ENCODE assay signal across 8 cellular contexts in the genomic region with DNA sequence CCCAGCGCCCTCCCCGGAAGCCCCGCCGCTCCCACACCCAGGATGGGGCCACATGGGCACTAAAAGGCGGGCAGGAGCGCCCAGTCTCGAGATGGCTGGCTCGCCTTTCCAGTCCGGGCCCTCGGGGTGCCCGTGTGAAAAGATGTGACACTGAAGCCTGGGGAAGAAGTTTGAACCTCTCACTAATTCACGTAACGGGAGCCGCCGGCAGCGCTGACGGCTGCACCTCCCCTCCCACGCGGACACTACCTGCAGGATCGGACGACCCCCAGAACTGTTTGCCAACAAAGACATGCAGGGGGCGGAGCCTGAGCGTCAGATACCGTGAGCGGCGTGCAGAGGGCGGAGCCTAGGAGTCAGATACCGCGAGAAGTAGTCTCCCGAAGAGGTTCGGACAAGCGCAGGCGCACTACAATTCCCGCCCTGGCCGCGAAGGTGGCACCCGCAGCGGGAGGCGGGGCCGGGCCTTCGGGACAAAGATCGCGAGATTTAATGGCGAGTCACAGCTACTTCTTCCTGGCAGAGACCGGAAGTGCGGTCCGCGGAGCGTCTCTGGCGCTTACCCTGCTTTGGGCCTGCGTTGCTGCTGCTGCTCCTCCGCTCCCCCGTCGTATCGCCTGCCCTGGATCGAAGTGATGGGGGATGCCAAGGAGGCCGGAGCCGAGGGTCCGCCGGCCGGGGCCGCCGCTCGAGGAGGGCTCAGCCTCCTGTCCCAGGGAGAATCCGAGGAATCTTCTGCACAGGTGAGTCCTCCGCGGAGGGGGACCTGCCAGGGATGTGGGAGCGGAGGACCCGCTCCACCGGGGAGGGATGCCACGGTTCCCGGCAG. TPM values are rescaled to one million over a fixed set of nuclear protein-coding genes. Genes with fewer than 3 reads are reported as not detected.
DNase-seq lines count a peak whose midpoint lies in the region; TF ChIP-seq lines count a peak whose summit lies in the region.

A gene with protein sequence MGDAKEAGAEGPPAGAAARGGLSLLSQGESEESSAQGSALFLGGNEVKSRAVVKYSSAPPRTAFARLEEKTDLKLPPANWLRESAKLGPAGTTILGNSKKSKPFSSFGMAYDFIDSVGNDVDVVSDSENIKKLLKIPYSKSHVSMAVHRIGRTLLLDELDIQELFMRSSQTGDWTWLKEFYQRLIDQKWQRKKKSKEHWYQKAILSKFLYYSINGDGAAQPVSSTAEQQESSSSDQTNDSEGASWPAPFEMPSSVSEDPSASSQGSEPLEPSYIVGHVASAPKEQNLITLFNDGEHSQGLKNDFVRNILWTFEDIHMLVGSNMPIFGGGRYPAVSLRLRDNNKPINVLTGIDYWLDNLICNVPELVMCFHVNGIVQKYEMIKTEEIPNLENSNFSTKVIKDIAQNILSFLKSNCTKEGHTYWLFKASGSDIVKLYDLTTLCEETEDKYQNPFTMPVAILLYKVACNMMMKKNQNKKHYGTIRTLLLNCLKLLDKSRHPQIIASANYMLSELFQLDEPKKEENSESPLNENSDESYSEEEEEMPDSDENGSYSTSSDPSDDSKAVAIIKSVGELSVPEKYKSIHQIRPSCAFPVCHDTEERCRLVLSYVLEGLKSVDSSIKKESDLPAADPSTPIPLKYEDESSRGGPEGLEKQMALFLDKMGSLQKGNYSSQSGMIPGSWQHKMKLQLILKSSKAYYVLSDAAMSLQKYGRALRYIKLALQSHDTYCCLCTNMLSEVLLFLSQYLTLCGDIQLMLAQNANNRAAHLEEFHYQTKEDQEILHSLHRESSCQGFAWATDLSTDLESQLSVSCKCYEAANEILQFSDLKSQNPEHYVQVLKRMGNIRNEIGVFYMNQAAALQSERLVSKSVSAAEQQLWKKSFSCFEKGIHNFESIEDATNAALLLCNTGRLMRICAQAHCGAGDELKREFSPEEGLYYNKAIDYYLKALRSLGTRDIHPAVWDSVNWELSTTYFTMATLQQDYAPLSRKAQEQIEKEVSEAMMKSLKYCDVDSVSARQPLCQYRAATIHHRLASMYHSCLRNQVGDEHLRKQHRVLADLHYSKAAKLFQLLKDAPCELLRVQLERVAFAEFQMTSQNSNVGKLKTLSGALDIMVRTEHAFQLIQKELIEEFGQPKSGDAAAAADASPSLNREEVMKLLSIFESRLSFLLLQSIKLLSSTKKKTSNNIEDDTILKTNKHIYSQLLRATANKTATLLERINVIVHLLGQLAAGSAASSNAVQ (plus strand): TSS at position 537 of the 829 bp plus-strand sequence. CDS start 99 bp downstream, at position 636.

- 0 to 1% (median 1%) methylated on average over 35 to 72 of the region's 72 CpGs for WGBS in stomach, 5 donors

- H3K36me3 ChIP-seq in ES-I3 (ENCODE audit: insufficient read depth, low read length) (peaks cover 11% of the 10 kb centered on the region), HAP-1 (replicated peaks) (peaks cover 34% of the 10 kb centered on the region), MM.1S (replicated peaks; ENCODE audit: insufficient read depth, low read length) (peaks cover 16% of the 10 kb centered on the region), neural cell (ENCODE audit: insufficient read depth, low read length) (no peaks in the 10 kb centered on the region), stomach (peaks cover 3 to 34% (median 31%) of the 10 kb centered on the region in 4 donors)

- H3K9ac ChIP-seq in ES-I3 (ENCODE audit: low read depth, low read length) (peak within 1 kb of the TSS; percentile 80), MM.1S (ENCODE audit: low read length) (peak within 1 kb of the TSS; percentile 94), neural cell (ENCODE audit: low read length) (peak within 1 kb of the TSS; percentile 88)

- H3K4me1 ChIP-seq in ES-I3 (ENCODE audit: insufficient read depth, low read length) (no peaks in the 10 kb centered on the region), HAP-1 (no peaks in the 10 kb centered on the region; the same call in 1 of the 2 replicates), MM.1S (ENCODE audit: low read length) (peaks cover 15% of the 10 kb centered on the region), stomach (peaks cover 19 to 38% (median 23%) of the 10 kb centered on the region in 4 donors)

- peak; percentile 56 for TF ChIP-seq RAD21 in neural cell (conservative IDR thresholded peaks at IDR 0.05)

- no peak for TF ChIP-seq CTCF in MM.1S (IDR thresholded peaks at IDR 0.05; ENCODE audit: low read length)
- no peak for TF ChIP-seq CTCF in fibroblast of villous mesenchyme (IDR thresholded peaks at IDR 0.05; ENCODE audit: insufficient read depth, low read depth, low read length)
- TF ChIP-seq CTCF in neural cell (IDR thresholded peaks at IDR 0.05; ENCODE audit: poor library complexity, severe bottlenecking) = no peak
- TF ChIP-seq CTCF in stomach (IDR thresholded peaks at IDR 0.05) = peak in 1 of 7 experiments; percentile 10

- H3K9me2 ChIP-seq in MM.1S (replicated peaks; ENCODE audit: insufficient read depth, low read length) = no peaks in the 10 kb centered on the region
- H3K9me2 ChIP-seq in neural cell (ENCODE audit: insufficient read depth, low read length) = no peaks in the 10 kb centered on the region

- peak within 1 kb of the TSS; percentile 83 for H3K4me2 ChIP-seq in MM.1S (ENCODE audit: low read depth, low read length)
- H3K4me2 ChIP-seq in neural cell (ENCODE audit: low read length) = peak within 1 kb of the TSS; percentile 91

- H4K20me1 ChIP-seq in MM.1S (ENCODE audit: insufficient read depth, low read length) = no peaks in the 10 kb centered on the region
- H4K20me1 ChIP-seq in neural cell (ENCODE audit: insufficient read depth) = no peaks in the 10 kb centered on the region

- DNase-seq in HAP-1 (ENCODE audit: low spot score in 2 of 2) (peak; percentile 98 to 99), MM.1S (peak; percentile 99), SIG-M5 (lab: John Stamatoyannopoulos, UW) (peak; percentile 86), activated gamma-delta T cell (lab: John Stamatoyannopoulos, UW) (peak; percentile 96), fibroblast of villous mesenchyme (ENCODE audit: low read depth) (peak; percentile 99), stomach (peak; percentile 99)

- peak within 1 kb of the TSS; percentile 96 for H3K4me3 ChIP-seq in HAP-1
- H3K4me3 ChIP-seq in MM.1S (ENCODE audit: low read length) = peak within 1 kb of the TSS; percentile 97
- H3K4me3 ChIP-seq in fibroblast of villous mesenchyme (ENCODE audit: low read depth, low read length) = peak within 1 kb of the TSS; percentile 100
- peak within 1 kb of the TSS; percentile 99 for H3K4me3 ChIP-seq in neural cell (ENCODE audit: low read length)
- peak within 1 kb of the TSS; percentile 89 to 95 (median 94) for H3K4me3 ChIP-seq in stomach

- H3F3A ChIP-seq in MM.1S (ENCODE audit: insufficient read depth, low read length) (peaks cover 17% of the 10 kb centered on the region), neural cell (ENCODE audit: insufficient read depth, low read length, poor library complexity, severe bottlenecking) (no peaks in the 10 kb centered on the region)

- H3K27ac ChIP-seq in MM.1S (ENCODE audit: low read length) (peak within 1 kb of the TSS; percentile 75; the same call in 1 of the 2 replicates), neural cell (ENCODE audit: low read length) (peak within 1 kb of the TSS; percentile 86), stomach (peak within 1 kb of the TSS; percentile 87 to 96 (median 89))

- H3K9me3 ChIP-seq in ES-I3 (ENCODE audit: control insufficient read depth, insufficient read depth, low read length) (no peaks in the 10 kb centered on the region), HAP-1 (peaks cover 3% of the 10 kb centered on the region), MM.1S (replicated peaks; ENCODE audit: insufficient read depth, low read length) (no peaks in the 10 kb centered on the region), neural cell (ENCODE audit: low read length) (no peaks in the 10 kb centered on the region), stomach (peaks cover 0 to 4% (median 0%) of the 10 kb centered on the region in 4 donors)

- peak in 1 of 4 donors; percentile 76 for TF ChIP-seq POLR2A in stomach (IDR thresholded peaks at IDR 0.05)

- H3K79me2 ChIP-seq in MM.1S (ENCODE audit: low read length) (peaks cover 49% of the 10 kb centered on the region), neural cell (replicated peaks; ENCODE audit: insufficient read depth, low read length) (peaks cover 24% of the 10 kb centered on the region)

- TF ChIP-seq EP300 in neural cell (conservative IDR thresholded peaks at IDR 0.05; ENCODE audit: poor library complexity, severe bottlenecking) = peak; percentile 47
- no peak for TF ChIP-seq EP300 in stomach (IDR thresholded peaks at IDR 0.05)

- in situ Hi-C loops in HAP-1 (cut with MboI; ENCODE audit: low sequenced_read_pairs) = loop anchor here (25.0 kb wide), 1 partner anchor 557 kb away; a partner anchor contains a TSS

- H2AFZ ChIP-seq in MM.1S (ENCODE audit: low read length) = peak within 1 kb of the TSS; percentile 90
- H2AFZ ChIP-seq in neural cell (ENCODE audit: low read depth, low read length) = peak within 1 kb of the TSS; percentile 88

- intact Hi-C loops in stomach (cut with DNase I; ENCODE audit: low total_unique reads) = no loop called here

- H3K27me3 ChIP-seq in HAP-1 (ENCODE audit: low read depth) (no peaks in the 10 kb centered on the region), MM.1S (replicated peaks; ENCODE audit: insufficient read depth, low read length) (no peaks in the 10 kb centered on the region), neural cell (ENCODE audit: insufficient read depth, low read depth, low read length) (no peaks in the 10 kb centered on the region), stomach (no peaks in the 10 kb centered on the region)

TF ChIP-seq in neural cell, 6 proteins besides CTCF, POLR2A, EP300 and RAD21 (continues in another document):
- TF ChIP-seq SMC3 (conservative IDR thresholded peaks at IDR 0.05; ENCODE audit: poor library complexity) (peak; percentile 57), MXI1 (conservative IDR thresholded peaks at IDR 0.05; ENCODE audit: poor library complexity, severe bottlenecking) (peak; percentile 82), TAF1 (IDR thresholded peaks at IDR 0.05; ENCODE audit: low read depth) (peak; percentile 70), EZH2 (IDR thresholded peaks at IDR 0.05; ENCODE audit: borderline replicate concordance, insufficient read depth, low read length, poor library complexity, severe bottlenecking) (no peak), POLR2AphosphoS5 (IDR thresholded peaks at IDR 0.05) (peak; percentile 91)

RNA-seq across cellular contexts. Expression of the gene that starts here (rescaled TPM):
- 20.9 and 29.8 TPM in 2 replicates for total RNA-seq in fibroblast of villous mesenchyme
- polyA plus RNA-seq in neural cell = 54.1 and 68.1 TPM in 2 replicates
- polyA minus RNA-seq in neural cell = 64.3 and 66.3 TPM in 2 replicates
- total RNA-seq in stomach = 10 to 100 TPM; 14.0 to 41.5 (median 17.4) TPM
- polyA plus RNA-seq in stomach = 10 to 100 TPM in 1 of 3 donors, 1 to 10 TPM in 2; 5.5 to 14.2 (median 5.8) TPM

Comparison
In these comparisons a context has a peak if more than half of its experiments do, and no peak if none do; other contexts are left out.
1. Peak in every context shown above with its lines: DNase-seq, H3K4me3 ChIP-seq and H3K27ac ChIP-seq.